Comparison of ENCODE assay signal across 2 cellular contexts in genomic region chr11:124320097-124320496, GRCh38.
TF ChIP-seq lines count a peak whose summit lies in the region.

A gene with protein sequence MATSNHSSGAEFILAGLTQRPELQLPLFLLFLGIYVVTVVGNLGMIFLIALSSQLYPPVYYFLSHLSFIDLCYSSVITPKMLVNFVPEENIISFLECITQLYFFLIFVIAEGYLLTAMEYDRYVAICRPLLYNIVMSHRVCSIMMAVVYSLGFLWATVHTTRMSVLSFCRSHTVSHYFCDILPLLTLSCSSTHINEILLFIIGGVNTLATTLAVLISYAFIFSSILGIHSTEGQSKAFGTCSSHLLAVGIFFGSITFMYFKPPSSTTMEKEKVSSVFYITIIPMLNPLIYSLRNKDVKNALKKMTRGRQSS (minus strand): TSS chr11:124320197. CDS start chr11:124320197, 0 bp downstream.

TF ChIP-seq in GM23338, 12 proteins besides CTCF, POLR2A, EP300 and RAD21 (continued from another document):
- TF ChIP-seq, protein P1, sequence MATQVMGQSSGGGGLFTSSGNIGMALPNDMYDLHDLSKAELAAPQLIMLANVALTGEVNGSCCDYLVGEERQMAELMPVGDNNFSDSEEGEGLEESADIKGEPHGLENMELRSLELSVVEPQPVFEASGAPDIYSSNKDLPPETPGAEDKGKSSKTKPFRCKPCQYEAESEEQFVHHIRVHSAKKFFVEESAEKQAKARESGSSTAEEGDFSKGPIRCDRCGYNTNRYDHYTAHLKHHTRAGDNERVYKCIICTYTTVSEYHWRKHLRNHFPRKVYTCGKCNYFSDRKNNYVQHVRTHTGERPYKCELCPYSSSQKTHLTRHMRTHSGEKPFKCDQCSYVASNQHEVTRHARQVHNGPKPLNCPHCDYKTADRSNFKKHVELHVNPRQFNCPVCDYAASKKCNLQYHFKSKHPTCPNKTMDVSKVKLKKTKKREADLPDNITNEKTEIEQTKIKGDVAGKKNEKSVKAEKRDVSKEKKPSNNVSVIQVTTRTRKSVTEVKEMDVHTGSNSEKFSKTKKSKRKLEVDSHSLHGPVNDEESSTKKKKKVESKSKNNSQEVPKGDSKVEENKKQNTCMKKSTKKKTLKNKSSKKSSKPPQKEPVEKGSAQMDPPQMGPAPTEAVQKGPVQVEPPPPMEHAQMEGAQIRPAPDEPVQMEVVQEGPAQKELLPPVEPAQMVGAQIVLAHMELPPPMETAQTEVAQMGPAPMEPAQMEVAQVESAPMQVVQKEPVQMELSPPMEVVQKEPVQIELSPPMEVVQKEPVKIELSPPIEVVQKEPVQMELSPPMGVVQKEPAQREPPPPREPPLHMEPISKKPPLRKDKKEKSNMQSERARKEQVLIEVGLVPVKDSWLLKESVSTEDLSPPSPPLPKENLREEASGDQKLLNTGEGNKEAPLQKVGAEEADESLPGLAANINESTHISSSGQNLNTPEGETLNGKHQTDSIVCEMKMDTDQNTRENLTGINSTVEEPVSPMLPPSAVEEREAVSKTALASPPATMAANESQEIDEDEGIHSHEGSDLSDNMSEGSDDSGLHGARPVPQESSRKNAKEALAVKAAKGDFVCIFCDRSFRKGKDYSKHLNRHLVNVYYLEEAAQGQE (IDR thresholded peaks at IDR 0.05; ENCODE audit: unreplicated experiment): no peak
- no peak for TF ChIP-seq ETS1 (IDR thresholded peaks at IDR 0.05)
- no peak for TF ChIP-seq ZNF331 (CRISPR knock-in tag; IDR thresholded peaks at IDR 0.05; ENCODE audit: low read depth)
- TF ChIP-seq EZH2 (IDR thresholded peaks at IDR 0.05; ENCODE audit: low read depth, unreplicated experiment): no peak
- TF ChIP-seq CREB1 (CRISPR knock-in tag; IDR thresholded peaks at IDR 0.05; ENCODE audit: low read depth): no peak

TF ChIP-seq in IMR-90, 13 proteins besides CTCF, POLR2A, EP300 and RAD21 (continued from another document):
- TF ChIP-seq, protein P2, sequence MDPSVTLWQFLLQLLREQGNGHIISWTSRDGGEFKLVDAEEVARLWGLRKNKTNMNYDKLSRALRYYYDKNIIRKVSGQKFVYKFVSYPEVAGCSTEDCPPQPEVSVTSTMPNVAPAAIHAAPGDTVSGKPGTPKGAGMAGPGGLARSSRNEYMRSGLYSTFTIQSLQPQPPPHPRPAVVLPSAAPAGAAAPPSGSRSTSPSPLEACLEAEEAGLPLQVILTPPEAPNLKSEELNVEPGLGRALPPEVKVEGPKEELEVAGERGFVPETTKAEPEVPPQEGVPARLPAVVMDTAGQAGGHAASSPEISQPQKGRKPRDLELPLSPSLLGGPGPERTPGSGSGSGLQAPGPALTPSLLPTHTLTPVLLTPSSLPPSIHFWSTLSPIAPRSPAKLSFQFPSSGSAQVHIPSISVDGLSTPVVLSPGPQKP (IDR thresholded peaks at IDR 0.05; ENCODE audit: borderline replicate concordance, low read depth, low read length): no peak
- no peak for TF ChIP-seq RFX5 (IDR thresholded peaks at IDR 0.05; ENCODE audit: low read depth, low read length)
- no peak for TF ChIP-seq BHLHE40 (IDR thresholded peaks at IDR 0.05; ENCODE audit: low read depth, low read length)
- no peak for TF ChIP-seq USF2 (IDR thresholded peaks at IDR 0.05; ENCODE audit: low read depth, low read length)
- TF ChIP-seq RCOR1 (IDR thresholded peaks at IDR 0.05; ENCODE audit: insufficient replicate concordance, low read length): no peak
- no peak for TF ChIP-seq MAZ (IDR thresholded peaks at IDR 0.05; ENCODE audit: borderline replicate concordance, low read depth, low read length)
